Comparison of ENCODE assay signal across 8 cellular contexts in the genomic region with DNA sequence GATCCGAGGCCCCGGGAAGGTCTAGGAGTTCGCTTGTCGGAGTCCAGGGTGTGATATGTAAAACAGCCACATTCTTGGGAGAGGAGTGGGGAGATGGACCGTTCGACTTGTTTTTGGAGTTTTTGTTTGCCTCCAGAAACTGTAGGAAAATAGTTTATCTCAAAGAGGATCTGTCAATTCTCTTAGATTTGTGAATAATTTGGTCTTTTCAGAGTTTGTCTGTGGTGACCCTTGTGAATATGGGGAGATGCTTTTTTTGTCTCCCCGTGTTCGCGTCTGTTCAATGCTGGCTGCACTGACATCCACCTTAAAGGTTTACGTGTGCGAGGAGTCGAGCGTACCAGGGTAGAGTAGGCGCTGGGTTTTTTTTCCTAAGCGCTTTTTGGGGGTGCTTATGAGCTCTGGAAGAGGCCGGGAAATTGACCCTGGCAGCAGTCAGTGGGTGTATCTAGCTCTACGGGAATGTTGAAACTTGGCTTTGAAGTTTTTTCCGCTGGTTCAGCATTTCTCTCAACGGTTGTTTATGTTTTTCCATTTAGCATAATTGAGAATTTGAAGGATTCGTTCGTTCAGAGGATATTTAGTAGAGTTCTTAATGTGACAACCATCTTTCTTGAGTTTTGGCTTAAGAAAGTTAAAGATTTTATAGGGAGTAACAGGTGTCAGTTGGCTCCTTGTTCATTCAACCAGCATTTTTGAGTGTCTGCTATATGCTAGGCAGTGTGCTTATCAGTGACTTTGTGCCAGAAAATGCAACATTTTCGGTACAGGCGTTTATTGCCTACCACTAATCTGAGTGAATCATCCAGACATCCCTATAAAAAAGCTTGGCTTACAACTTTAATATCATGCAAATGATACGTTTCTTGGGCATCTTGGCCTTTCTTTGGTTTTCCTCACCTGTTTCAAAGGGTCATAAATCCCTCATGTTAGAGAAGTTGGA. TPM values are rescaled to one million over a fixed set of nuclear protein-coding genes. Genes with fewer than 3 reads are reported as not detected.
A peak's percentile ranks its signal among the peaks of the same experiment; 100 is the strongest.
DNase-seq lines count a peak whose midpoint lies in the region; ATAC-seq and TF ChIP-seq lines count a peak whose summit lies in the region.

No MANE protein-coding gene starts in this region.

- peaks cover 17% of the 10 kb centered on the region for H3K4me1 ChIP-seq in Karpas-422 (ENCODE audit: low read length)
- H3K4me1 ChIP-seq in mammary epithelial cell (ENCODE audit: insufficient read depth, low read length), result peaks cover 19% of the 10 kb centered on the region
- peaks cover 57% of the 10 kb centered on the region for H3K4me1 ChIP-seq in lower lobe of right lung
- H3K4me1 ChIP-seq in vagina, result peaks cover 52% of the 10 kb centered on the region

- peak overlapping the region; percentile 85 for H3K9ac ChIP-seq in Karpas-422 (ENCODE audit: low read length)
- peak overlapping the region; percentile 93 for H3K9ac ChIP-seq in mammary epithelial cell (ENCODE audit: insufficient read depth, low read length)

- H3K79me2 ChIP-seq in Karpas-422 (ENCODE audit: low read length), result peaks cover 60% of the 10 kb centered on the region
- peaks cover 57% of the 10 kb centered on the region for H3K79me2 ChIP-seq in mammary epithelial cell (ENCODE audit: insufficient read depth, low read length)

- H3K9me2 ChIP-seq in Karpas-422 (replicated peaks; ENCODE audit: insufficient read depth, low read length), result no peaks in the 10 kb centered on the region

- H3K27ac ChIP-seq in Karpas-422 (ENCODE audit: low read length) (peak overlapping the region; percentile 66), mammary epithelial cell (ENCODE audit: insufficient read depth, low read depth, low read length) (peak overlapping the region; percentile 85), lower lobe of right lung (peak overlapping the region; percentile 92), vagina (peak overlapping the region; percentile 96)

- H2AFZ ChIP-seq in Karpas-422 (ENCODE audit: low read length), result no peak overlapping the region
- peak overlapping the region; percentile 86 for H2AFZ ChIP-seq in mammary epithelial cell (ENCODE audit: low read depth, low read length)

- no peaks in the 10 kb centered on the region for H3K9me3 ChIP-seq in Karpas-422 (ENCODE audit: low read length)
- no peaks in the 10 kb centered on the region for H3K9me3 ChIP-seq in mammary epithelial cell (replicated peaks; ENCODE audit: insufficient read depth, low read length)
- no peaks in the 10 kb centered on the region for H3K9me3 ChIP-seq in lower lobe of right lung
- no peaks in the 10 kb centered on the region for H3K9me3 ChIP-seq in vagina

- 0 out of 2 replicates have a peak, but pooled peaks cover 7% of the 10 kb centered on the region for H3K36me3 ChIP-seq in Karpas-422 (ENCODE audit: insufficient read depth, low read length)
- H3K36me3 ChIP-seq in mammary epithelial cell (ENCODE audit: insufficient read depth, low read length), result no peaks in the 10 kb centered on the region
- no peaks in the 10 kb centered on the region for H3K36me3 ChIP-seq in lower lobe of right lung
- no peaks in the 10 kb centered on the region for H3K36me3 ChIP-seq in vagina

- TF ChIP-seq POLR2A in vagina (IDR thresholded peaks at IDR 0.05), result no peak

- in situ Hi-C loops in mammary epithelial cell (cut with MboI; ENCODE audit: low sequenced_read_pairs in 2 of 2), result loop anchor here (10.0 to 25.0 kb wide), 2 partner anchors 281 to 283 kb away; no protein-coding TSS in a partner anchor

- WGBS in mammary epithelial cell (ENCODE audit: low coverage, missing lambda C conversion rate), result 4% methylated on average over 23 of the region's 24 CpGs

- peaks cover 21% of the 10 kb centered on the region for H4K20me1 ChIP-seq in Karpas-422 (ENCODE audit: insufficient read depth, low read depth, low read length)
- H4K20me1 ChIP-seq in mammary epithelial cell (ENCODE audit: insufficient read depth, low read length), result no peaks in the 10 kb centered on the region

- BruUV-seq in mammary epithelial cell (replicated peaks; lab: Mats Ljungman, UMichigan), result TSS peak; percentile 61

- H3K27me3 ChIP-seq in Karpas-422 (ENCODE audit: low read length) (no peaks in the 10 kb centered on the region), mammary epithelial cell (ENCODE audit: insufficient read depth, low read length) (no peaks in the 10 kb centered on the region), lower lobe of right lung (ENCODE audit: low read depth) (no peaks in the 10 kb centered on the region), vagina (no peaks in the 10 kb centered on the region)

- ATAC-seq in lower lobe of right lung, result no peak
- no peak for ATAC-seq in GM19035 (IDR thresholded peaks at IDR 0.05; ENCODE audit: unreplicated experiment)

- dilution Hi-C loops in mammary epithelial cell (cut with HindIII; ENCODE audit: low sequenced_read_pairs), result no loop called here

- DNase-seq in CD1c-positive myeloid dendritic cell (ENCODE audit: extremely low spot score), result peak; percentile 26
- DNase-seq in Karpas-422, result peak; percentile 50
- DNase-seq in mammary epithelial cell, result peak; percentile 26
- DNase-seq in lower lobe of right lung, result no peak
- DNase-seq in vagina (ENCODE audit: extremely low spot score in 2 of 2), result no peak
- no peak for DNase-seq in NCI-H82 treated with DMSO at 0.1 percent for 48 hours (lab: John Stamatoyannopoulos, UW; ENCODE audit: unreplicated experiment)
- DNase-seq in SIG-M5 treated with dmso at 0.1 percent for 504 hours (lab: John Stamatoyannopoulos, UW; ENCODE audit: unreplicated experiment), result no peak

- intact Hi-C loops in mammary epithelial cell (cut with micrococcal nuclease) (loop anchor here (1.0 to 5.0 kb wide), 6 partner anchors 18 to 539 kb away; a partner anchor contains a TSS), lower lobe of right lung (cut with DNase I) (no loop called here), vagina (cut with DNase I) (loop anchor here (10.0 kb wide), 1 partner anchor 293 kb away; a partner anchor contains a TSS)

- CTCF ChIA-PET in mammary epithelial cell (lab: Charles Lee; ENCODE audit: low non-redundant PET), result no interaction called here

- no peak for TF ChIP-seq CTCF in mammary epithelial cell (conservative IDR thresholded peaks at IDR 0.05 in 1 of 2, IDR thresholded peaks at IDR 0.05 in 1 of 2; ENCODE audit: extremely low read depth in 1 of 2, insufficient read depth in 1 of 2, low read depth in 1 of 2, low read length in 2 of 2)
- no peak for TF ChIP-seq CTCF in lower lobe of right lung (IDR thresholded peaks at IDR 0.05)
- TF ChIP-seq CTCF in vagina (IDR thresholded peaks at IDR 0.05), result no peak

- H3K4me2 ChIP-seq in Karpas-422 (ENCODE audit: low read depth, low read length, poor library complexity, severe bottlenecking) (peak overlapping the region; percentile 82), mammary epithelial cell (ENCODE audit: insufficient read depth, low read depth, low read length) (peak overlapping the region; percentile 74)

- H3K4me3 ChIP-seq in Karpas-422 (ENCODE audit: low read length), result peak overlapping the region; percentile 85
- H3K4me3 ChIP-seq in mammary epithelial cell (replicated peaks in 1 of 3; ENCODE audit: insufficient read depth in 1 of 3, low read depth in 2 of 3, low read length in 3 of 3), result peak overlapping the region; percentile 63 to 73 (median 70)
- H3K4me3 ChIP-seq in lower lobe of right lung, result peak overlapping the region; percentile 96
- H3K4me3 ChIP-seq in vagina, result peak overlapping the region; percentile 83 to 92

RNA-seq across cellular contexts. Expression of a gene that starts 1.2 kb away (rescaled TPM):
- total RNA-seq in Karpas-422 (2014; rRNA removed; shearing (Covaris generic); ENCODE audit: low replicate concordance), result 34.5 and 52.2 TPM in 2 replicates
- total RNA-seq in mammary epithelial cell (100 to 1,000 TPM in 1 of 2 donors, 10 to 100 TPM in 1; 46.0 to 126 TPM), lower lobe of right lung (111 TPM), vagina (52.3 TPM)
- polyA plus RNA-seq in mammary epithelial cell, result 105 TPM
- polyA minus RNA-seq in mammary epithelial cell, result 85.1 TPM

RNA-seq across cellular contexts. Expression of a gene that starts 16.0 kb away (rescaled TPM):
- total RNA-seq in Karpas-422 (2014; rRNA removed; shearing (Covaris generic); ENCODE audit: low replicate concordance), result 27.9 and 31.7 TPM in 2 replicates
- total RNA-seq in mammary epithelial cell, result 10 to 100 TPM; 19.8 to 21.4 TPM
- polyA plus RNA-seq in mammary epithelial cell, result 15.8 TPM
- polyA minus RNA-seq in mammary epithelial cell, result 22.9 TPM
- 21.5 TPM for total RNA-seq in lower lobe of right lung
- total RNA-seq in vagina, result 24.8 TPM

Comparison
In these comparisons a context has a peak if more than half of its experiments do, and no peak if none do; other contexts are left out.
1. DNase-seq: peak in CD1c-positive myeloid dendritic cell (single experiment), Karpas-422 (single experiment) and mammary epithelial cell (single experiment); none in lower lobe of right lung (single experiment), vagina (0 of 2), NCI-H82 treated with DMSO at 0.1 percent for 48 hours (single experiment) and SIG-M5 treated with dmso at 0.1 percent for 504 hours (single experiment).
2. Peak in every context shown above with its lines, with median percentiles within 50 percentile points of each other: H3K27ac ChIP-seq and H3K4me3 ChIP-seq.